ENCODE assay signal across 1 cellular context in the genomic region with DNA sequence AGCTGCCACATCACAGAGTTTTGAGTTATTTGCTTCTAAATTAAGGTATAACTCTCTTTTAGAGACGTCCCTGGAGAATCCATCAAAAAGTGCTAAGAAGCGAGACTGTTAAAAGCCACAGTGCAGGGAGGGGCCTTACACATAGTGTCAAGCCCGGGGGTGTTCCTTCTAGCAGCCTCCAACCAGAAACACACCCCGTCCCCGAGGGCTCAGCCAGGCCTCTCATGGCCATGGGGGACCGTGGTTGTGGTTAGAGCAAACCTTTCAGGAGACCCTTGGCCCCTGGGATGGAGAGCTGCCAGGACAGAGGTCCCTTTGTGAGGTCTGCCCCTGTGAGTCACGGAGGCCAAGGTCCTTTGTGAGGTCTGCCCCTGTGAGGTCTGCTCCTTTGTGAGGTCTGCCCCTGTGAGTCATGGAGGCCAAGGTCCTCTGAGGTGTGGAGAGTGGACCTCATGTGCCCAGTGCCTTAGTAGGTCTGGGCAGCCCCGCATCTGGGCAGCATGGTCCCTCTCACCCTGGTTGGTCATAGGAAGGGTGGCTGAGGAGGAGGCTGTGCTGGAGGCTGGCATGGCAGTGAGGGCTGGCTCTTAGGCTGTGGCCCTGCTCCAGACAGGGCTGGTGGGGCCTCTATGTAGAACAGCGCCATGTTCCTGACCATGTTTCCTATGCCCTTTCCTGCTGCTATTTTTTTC.
TF ChIP-seq lines count a peak whose summit lies in the region.

No MANE protein-coding gene starts in this region.

TF ChIP-seq in HepG2, 621 proteins besides CTCF, POLR2A, EP300 and RAD21 (continued from another document and continues in another):
- TF ChIP-seq, protein P1, sequence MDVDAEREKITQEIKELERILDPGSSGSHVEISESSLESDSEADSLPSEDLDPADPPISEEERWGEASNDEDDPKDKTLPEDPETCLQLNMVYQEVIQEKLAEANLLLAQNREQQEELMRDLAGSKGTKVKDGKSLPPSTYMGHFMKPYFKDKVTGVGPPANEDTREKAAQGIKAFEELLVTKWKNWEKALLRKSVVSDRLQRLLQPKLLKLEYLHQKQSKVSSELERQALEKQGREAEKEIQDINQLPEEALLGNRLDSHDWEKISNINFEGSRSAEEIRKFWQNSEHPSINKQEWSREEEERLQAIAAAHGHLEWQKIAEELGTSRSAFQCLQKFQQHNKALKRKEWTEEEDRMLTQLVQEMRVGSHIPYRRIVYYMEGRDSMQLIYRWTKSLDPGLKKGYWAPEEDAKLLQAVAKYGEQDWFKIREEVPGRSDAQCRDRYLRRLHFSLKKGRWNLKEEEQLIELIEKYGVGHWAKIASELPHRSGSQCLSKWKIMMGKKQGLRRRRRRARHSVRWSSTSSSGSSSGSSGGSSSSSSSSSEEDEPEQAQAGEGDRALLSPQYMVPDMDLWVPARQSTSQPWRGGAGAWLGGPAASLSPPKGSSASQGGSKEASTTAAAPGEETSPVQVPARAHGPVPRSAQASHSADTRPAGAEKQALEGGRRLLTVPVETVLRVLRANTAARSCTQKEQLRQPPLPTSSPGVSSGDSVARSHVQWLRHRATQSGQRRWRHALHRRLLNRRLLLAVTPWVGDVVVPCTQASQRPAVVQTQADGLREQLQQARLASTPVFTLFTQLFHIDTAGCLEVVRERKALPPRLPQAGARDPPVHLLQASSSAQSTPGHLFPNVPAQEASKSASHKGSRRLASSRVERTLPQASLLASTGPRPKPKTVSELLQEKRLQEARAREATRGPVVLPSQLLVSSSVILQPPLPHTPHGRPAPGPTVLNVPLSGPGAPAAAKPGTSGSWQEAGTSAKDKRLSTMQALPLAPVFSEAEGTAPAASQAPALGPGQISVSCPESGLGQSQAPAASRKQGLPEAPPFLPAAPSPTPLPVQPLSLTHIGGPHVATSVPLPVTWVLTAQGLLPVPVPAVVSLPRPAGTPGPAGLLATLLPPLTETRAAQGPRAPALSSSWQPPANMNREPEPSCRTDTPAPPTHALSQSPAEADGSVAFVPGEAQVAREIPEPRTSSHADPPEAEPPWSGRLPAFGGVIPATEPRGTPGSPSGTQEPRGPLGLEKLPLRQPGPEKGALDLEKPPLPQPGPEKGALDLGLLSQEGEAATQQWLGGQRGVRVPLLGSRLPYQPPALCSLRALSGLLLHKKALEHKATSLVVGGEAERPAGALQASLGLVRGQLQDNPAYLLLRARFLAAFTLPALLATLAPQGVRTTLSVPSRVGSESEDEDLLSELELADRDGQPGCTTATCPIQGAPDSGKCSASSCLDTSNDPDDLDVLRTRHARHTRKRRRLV (CRISPR knock-in tag; IDR thresholded peaks at IDR 0.05) = no peak
- no peak for TF ChIP-seq RFX3 (CRISPR knock-in tag; IDR thresholded peaks at IDR 0.05)
- no peak for TF ChIP-seq FIP1L1 (IDR thresholded peaks at IDR 0.05; ENCODE audit: borderline replicate concordance, insufficient read depth, low read depth, low read length)
- no peak for TF ChIP-seq CEBPB (IDR thresholded peaks at IDR 0.05; ENCODE audit: borderline replicate concordance, low read depth, low read length)
- TF ChIP-seq ZNF253 (CRISPR knock-in tag; IDR thresholded peaks at IDR 0.05; ENCODE audit: borderline replicate concordance) = no peak
- TF ChIP-seq ZNF121 (CRISPR knock-in tag; IDR thresholded peaks at IDR 0.05) = no peak; the same call in 1 of the 2 replicates
- TF ChIP-seq TGIF2 (CRISPR knock-in tag; IDR thresholded peaks at IDR 0.05) = no peak; the same call in 1 of the 2 replicates
- no peak for TF ChIP-seq SETDB1 (CRISPR knock-in tag; IDR thresholded peaks at IDR 0.05; ENCODE audit: borderline replicate concordance)
- TF ChIP-seq, protein P2, sequence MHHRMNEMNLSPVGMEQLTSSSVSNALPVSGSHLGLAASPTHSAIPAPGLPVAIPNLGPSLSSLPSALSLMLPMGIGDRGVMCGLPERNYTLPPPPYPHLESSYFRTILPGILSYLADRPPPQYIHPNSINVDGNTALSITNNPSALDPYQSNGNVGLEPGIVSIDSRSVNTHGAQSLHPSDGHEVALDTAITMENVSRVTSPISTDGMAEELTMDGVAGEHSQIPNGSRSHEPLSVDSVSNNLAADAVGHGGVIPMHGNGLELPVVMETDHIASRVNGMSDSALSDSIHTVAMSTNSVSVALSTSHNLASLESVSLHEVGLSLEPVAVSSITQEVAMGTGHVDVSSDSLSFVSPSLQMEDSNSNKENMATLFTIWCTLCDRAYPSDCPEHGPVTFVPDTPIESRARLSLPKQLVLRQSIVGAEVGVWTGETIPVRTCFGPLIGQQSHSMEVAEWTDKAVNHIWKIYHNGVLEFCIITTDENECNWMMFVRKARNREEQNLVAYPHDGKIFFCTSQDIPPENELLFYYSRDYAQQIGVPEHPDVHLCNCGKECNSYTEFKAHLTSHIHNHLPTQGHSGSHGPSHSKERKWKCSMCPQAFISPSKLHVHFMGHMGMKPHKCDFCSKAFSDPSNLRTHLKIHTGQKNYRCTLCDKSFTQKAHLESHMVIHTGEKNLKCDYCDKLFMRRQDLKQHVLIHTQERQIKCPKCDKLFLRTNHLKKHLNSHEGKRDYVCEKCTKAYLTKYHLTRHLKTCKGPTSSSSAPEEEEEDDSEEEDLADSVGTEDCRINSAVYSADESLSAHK (CRISPR knock-in tag; IDR thresholded peaks at IDR 0.05; ENCODE audit: borderline replicate concordance) = no peak
- no peak for TF ChIP-seq ZNF615 (CRISPR knock-in tag; IDR thresholded peaks at IDR 0.05; ENCODE audit: borderline replicate concordance)
- TF ChIP-seq ZNF441 (CRISPR knock-in tag; IDR thresholded peaks at IDR 0.05; ENCODE audit: borderline replicate concordance) = peak; percentile 80; the same call in 1 of the 2 replicates
- TF ChIP-seq ZNF335 (CRISPR knock-in tag; IDR thresholded peaks at IDR 0.05) = peak; percentile 71; the same call in 1 of the 2 replicates
- peak; percentile 85; the same call in 1 of the 2 replicates for TF ChIP-seq ERF (CRISPR knock-in tag; IDR thresholded peaks at IDR 0.05)
- TF ChIP-seq, protein P3, sequence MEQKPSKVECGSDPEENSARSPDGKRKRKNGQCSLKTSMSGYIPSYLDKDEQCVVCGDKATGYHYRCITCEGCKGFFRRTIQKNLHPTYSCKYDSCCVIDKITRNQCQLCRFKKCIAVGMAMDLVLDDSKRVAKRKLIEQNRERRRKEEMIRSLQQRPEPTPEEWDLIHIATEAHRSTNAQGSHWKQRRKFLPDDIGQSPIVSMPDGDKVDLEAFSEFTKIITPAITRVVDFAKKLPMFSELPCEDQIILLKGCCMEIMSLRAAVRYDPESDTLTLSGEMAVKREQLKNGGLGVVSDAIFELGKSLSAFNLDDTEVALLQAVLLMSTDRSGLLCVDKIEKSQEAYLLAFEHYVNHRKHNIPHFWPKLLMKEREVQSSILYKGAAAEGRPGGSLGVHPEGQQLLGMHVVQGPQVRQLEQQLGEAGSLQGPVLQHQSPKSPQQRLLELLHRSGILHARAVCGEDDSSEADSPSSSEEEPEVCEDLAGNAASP (CRISPR knock-in tag; IDR thresholded peaks at IDR 0.05; ENCODE audit: borderline replicate concordance) = peak; percentile 94; the same call in 1 of the 2 replicates
- no peak for TF ChIP-seq ZNF780A (CRISPR knock-in tag; IDR thresholded peaks at IDR 0.05)
- TF ChIP-seq RBM39 (IDR thresholded peaks at IDR 0.05; ENCODE audit: low read depth, low read length, poor library complexity, severe bottlenecking) = no peak
- no peak for TF ChIP-seq ZNF10 (CRISPR knock-in tag; IDR thresholded peaks at IDR 0.05; ENCODE audit: borderline replicate concordance, low read depth)
- TF ChIP-seq ZNF333 (CRISPR knock-in tag; IDR thresholded peaks at IDR 0.05; ENCODE audit: borderline replicate concordance) = no peak
- TF ChIP-seq, protein P4, sequence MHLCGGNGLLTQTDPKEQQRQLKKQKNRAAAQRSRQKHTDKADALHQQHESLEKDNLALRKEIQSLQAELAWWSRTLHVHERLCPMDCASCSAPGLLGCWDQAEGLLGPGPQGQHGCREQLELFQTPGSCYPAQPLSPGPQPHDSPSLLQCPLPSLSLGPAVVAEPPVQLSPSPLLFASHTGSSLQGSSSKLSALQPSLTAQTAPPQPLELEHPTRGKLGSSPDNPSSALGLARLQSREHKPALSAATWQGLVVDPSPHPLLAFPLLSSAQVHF (CRISPR knock-in tag; IDR thresholded peaks at IDR 0.05) = no peak
- TF ChIP-seq, protein P5, sequence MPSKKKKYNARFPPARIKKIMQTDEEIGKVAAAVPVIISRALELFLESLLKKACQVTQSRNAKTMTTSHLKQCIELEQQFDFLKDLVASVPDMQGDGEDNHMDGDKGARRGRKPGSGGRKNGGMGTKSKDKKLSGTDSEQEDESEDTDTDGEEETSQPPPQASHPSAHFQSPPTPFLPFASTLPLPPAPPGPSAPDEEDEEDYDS (CRISPR knock-in tag; IDR thresholded peaks at IDR 0.05) = peak; percentile 74; the same call in 1 of the 2 replicates
- TF ChIP-seq ZMYM4 (CRISPR knock-in tag; IDR thresholded peaks at IDR 0.05) = peak; percentile 91
- no peak for TF ChIP-seq MAF1 (CRISPR knock-in tag; IDR thresholded peaks at IDR 0.05; ENCODE audit: borderline replicate concordance)
- TF ChIP-seq MTA3 (CRISPR knock-in tag; IDR thresholded peaks at IDR 0.05) = no peak
- TF ChIP-seq ZNF598 (CRISPR knock-in tag; IDR thresholded peaks at IDR 0.05; ENCODE audit: borderline replicate concordance) = no peak
- no peak; the same call in 1 of the 2 replicates for TF ChIP-seq ZNF746 (CRISPR knock-in tag; IDR thresholded peaks at IDR 0.05)
- no peak; the same call in none of the 2 replicates for TF ChIP-seq ZNF747 (CRISPR knock-in tag; IDR thresholded peaks at IDR 0.05; ENCODE audit: borderline replicate concordance)
- peak; percentile 67; the same call in 1 of the 2 replicates for TF ChIP-seq MIER2 (CRISPR knock-in tag; IDR thresholded peaks at IDR 0.05)
- TF ChIP-seq HNRNPL (IDR thresholded peaks at IDR 0.05; ENCODE audit: low read depth, low read length) = peak; percentile 100
- TF ChIP-seq ZNF83 (CRISPR knock-in tag; IDR thresholded peaks at IDR 0.05; ENCODE audit: borderline replicate concordance) = peak; percentile 79; the same call in 1 of the 2 replicates
- no peak for TF ChIP-seq NCOA5 (CRISPR knock-in tag; IDR thresholded peaks at IDR 0.05)
- TF ChIP-seq, protein P6, sequence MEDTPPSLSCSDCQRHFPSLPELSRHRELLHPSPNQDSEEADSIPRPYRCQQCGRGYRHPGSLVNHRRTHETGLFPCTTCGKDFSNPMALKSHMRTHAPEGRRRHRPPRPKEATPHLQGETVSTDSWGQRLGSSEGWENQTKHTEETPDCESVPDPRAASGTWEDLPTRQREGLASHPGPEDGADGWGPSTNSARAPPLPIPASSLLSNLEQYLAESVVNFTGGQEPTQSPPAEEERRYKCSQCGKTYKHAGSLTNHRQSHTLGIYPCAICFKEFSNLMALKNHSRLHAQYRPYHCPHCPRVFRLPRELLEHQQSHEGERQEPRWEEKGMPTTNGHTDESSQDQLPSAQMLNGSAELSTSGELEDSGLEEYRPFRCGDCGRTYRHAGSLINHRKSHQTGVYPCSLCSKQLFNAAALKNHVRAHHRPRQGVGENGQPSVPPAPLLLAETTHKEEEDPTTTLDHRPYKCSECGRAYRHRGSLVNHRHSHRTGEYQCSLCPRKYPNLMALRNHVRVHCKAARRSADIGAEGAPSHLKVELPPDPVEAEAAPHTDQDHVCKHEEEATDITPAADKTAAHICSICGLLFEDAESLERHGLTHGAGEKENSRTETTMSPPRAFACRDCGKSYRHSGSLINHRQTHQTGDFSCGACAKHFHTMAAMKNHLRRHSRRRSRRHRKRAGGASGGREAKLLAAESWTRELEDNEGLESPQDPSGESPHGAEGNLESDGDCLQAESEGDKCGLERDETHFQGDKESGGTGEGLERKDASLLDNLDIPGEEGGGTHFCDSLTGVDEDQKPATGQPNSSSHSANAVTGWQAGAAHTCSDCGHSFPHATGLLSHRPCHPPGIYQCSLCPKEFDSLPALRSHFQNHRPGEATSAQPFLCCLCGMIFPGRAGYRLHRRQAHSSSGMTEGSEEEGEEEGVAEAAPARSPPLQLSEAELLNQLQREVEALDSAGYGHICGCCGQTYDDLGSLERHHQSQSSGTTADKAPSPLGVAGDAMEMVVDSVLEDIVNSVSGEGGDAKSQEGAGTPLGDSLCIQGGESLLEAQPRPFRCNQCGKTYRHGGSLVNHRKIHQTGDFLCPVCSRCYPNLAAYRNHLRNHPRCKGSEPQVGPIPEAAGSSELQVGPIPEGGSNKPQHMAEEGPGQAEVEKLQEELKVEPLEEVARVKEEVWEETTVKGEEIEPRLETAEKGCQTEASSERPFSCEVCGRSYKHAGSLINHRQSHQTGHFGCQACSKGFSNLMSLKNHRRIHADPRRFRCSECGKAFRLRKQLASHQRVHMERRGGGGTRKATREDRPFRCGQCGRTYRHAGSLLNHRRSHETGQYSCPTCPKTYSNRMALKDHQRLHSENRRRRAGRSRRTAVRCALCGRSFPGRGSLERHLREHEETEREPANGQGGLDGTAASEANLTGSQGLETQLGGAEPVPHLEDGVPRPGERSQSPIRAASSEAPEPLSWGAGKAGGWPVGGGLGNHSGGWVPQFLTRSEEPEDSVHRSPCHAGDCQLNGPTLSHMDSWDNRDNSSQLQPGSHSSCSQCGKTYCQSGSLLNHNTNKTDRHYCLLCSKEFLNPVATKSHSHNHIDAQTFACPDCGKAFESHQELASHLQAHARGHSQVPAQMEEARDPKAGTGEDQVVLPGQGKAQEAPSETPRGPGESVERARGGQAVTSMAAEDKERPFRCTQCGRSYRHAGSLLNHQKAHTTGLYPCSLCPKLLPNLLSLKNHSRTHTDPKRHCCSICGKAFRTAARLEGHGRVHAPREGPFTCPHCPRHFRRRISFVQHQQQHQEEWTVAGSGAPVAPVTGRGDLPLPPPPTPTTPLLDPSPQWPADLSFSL (CRISPR knock-in tag; IDR thresholded peaks at IDR 0.05) = peak; percentile 64; the same call in 1 of the 2 replicates
- TF ChIP-seq KDM1A (CRISPR knock-in tag; IDR thresholded peaks at IDR 0.05) = peak; percentile 73
- TF ChIP-seq U2AF1 (optimal IDR thresholded peaks at IDR 0.05; ENCODE audit: low read depth, low read length) = no peak
- TF ChIP-seq TOE1 (CRISPR knock-in tag; IDR thresholded peaks at IDR 0.05) = no peak
- no peak for TF ChIP-seq KLF6 (CRISPR knock-in tag; IDR thresholded peaks at IDR 0.05)
- peak; percentile 50; the same call in 1 of the 2 replicates for TF ChIP-seq ZNF605 (CRISPR knock-in tag; IDR thresholded peaks at IDR 0.05)
- TF ChIP-seq SRSF1 (optimal IDR thresholded peaks at IDR 0.05; ENCODE audit: low read depth, low read length) = no peak
- TF ChIP-seq, protein P7, sequence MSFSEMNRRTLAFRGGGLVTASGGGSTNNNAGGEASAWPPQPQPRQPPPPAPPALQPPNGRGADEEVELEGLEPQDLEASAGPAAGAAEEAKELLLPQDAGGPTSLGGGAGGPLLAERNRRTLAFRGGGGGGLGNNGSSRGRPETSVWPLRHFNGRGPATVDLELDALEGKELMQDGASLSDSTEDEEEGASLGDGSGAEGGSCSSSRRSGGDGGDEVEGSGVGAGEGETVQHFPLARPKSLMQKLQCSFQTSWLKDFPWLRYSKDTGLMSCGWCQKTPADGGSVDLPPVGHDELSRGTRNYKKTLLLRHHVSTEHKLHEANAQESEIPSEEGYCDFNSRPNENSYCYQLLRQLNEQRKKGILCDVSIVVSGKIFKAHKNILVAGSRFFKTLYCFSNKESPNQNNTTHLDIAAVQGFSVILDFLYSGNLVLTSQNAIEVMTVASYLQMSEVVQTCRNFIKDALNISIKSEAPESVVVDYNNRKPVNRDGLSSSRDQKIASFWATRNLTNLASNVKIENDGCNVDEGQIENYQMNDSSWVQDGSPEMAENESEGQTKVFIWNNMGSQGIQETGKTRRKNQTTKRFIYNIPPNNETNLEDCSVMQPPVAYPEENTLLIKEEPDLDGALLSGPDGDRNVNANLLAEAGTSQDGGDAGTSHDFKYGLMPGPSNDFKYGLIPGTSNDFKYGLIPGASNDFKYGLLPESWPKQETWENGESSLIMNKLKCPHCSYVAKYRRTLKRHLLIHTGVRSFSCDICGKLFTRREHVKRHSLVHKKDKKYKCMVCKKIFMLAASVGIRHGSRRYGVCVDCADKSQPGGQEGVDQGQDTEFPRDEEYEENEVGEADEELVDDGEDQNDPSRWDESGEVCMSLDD (CRISPR knock-in tag; IDR thresholded peaks at IDR 0.05; ENCODE audit: borderline replicate concordance) = peak; percentile 81; the same call in 1 of the 2 replicates
- peak; percentile 58 for TF ChIP-seq ATF7 (IDR thresholded peaks at IDR 0.05)
- TF ChIP-seq ATF7 (CRISPR knock-in tag; IDR thresholded peaks at IDR 0.05) = peak; percentile 95
- peak; percentile 91 for TF ChIP-seq SOX5 (CRISPR knock-in tag; IDR thresholded peaks at IDR 0.05; ENCODE audit: borderline replicate concordance)
